Comparison of ENCODE assay signal across 18 cellular contexts in genomic region chr9:4550777-4551476, GRCh38.
DNase-seq lines count a peak whose midpoint lies in the region; ATAC-seq, FAIRE-seq and TF ChIP-seq lines count a peak whose summit lies in the region.
"Had no signal": no experiment of that assay in that cellular context is flagged by ENCODE, and none has a peak within 500 bp of the region (broad histone marks: within the 10 kb centered on the region; RNA-seq: fewer than 3 reads in every experiment).

No MANE protein-coding gene starts in this region.

- H3K36me3 Mint-ChIP-seq in CD4-positive, alpha-beta T cell (ENCODE audit: low read depth), result no peaks in the 10 kb centered on the region

- TF ChIP-seq CTCF in CD4-positive, alpha-beta T cell (IDR thresholded peaks at IDR 0.05), result no peak
- TF ChIP-seq CTCF in choroid plexus epithelial cell (conservative IDR thresholded peaks at IDR 0.05; ENCODE audit: low read depth, low read length) (no peak), mucosa of descending colon (IDR thresholded peaks at IDR 0.05) (no peak)

- H3K9me3 ChIP-seq in CD4-positive, alpha-beta T cell (ENCODE audit: control insufficient read depth, low read length), result no peaks in the 10 kb centered on the region
- no peaks in the 10 kb centered on the region for H3K9me3 ChIP-seq in mucosa of descending colon
- H3K9me3 ChIP-seq: breast epithelium, right atrium auricular region, thoracic aorta had no signal

- CTCF ChIA-PET in CD4-positive, alpha-beta T cell (lab: Charles Lee), result no interaction called here

- H3K27me3 ChIP-seq in CD4-positive, alpha-beta T cell (ENCODE audit: control insufficient read depth, insufficient read depth, low read length), result no peaks in the 10 kb centered on the region
- H3K27me3 ChIP-seq: breast epithelium, right atrium auricular region had no signal

- peak in 2 of 10 experiments; percentile 11 to 16 for DNase-seq in CD4-positive, alpha-beta T cell
- no peak for DNase-seq in GM12891 (ENCODE audit: insufficient read length, low spot score)
- DNase-seq in choroid plexus epithelial cell (ENCODE audit: low read depth), result peak; percentile 31
- no peak for DNase-seq in mucosa of descending colon
- no peak for DNase-seq in NK-92 treated with Interleukin-12 subunit alpha and Interleukin-12 subunit beta, amount 100 ng/mL, for 24 hours (lab: John Stamatoyannopoulos, UW)
- DNase-seq in NCI-H1436 treated with DMSO at 0.1 percent for 48 hours (lab: John Stamatoyannopoulos, UW), result no peak
- no peak for DNase-seq in NCI-H446 (lab: John Stamatoyannopoulos, UW)
- DNase-seq: DMS 273 treated with DMSO at 0.1 percent for 48 hours, foreskin melanocyte, mammary epithelial cell, NCI-H748 treated with DMSO at 0.1 percent for 48 hours had no signal

- peaks cover 81% of the 10 kb centered on the region for H3K4me1 Mint-ChIP-seq in CD4-positive, alpha-beta T cell (ENCODE audit: low read depth)
- H3K4me1 Mint-ChIP-seq: B cell had no signal

- H3K36me3 ChIP-seq in mucosa of descending colon (ENCODE audit: low read depth), result no peaks in the 10 kb centered on the region
- H3K36me3 ChIP-seq: breast epithelium, right atrium auricular region, thoracic aorta had no signal

- intact Hi-C loops in CD4-positive, alpha-beta T cell (cut with DNase I, micrococcal nuclease), result loop anchor here (5.0 to 10.0 kb wide), 3 partner anchors 41 to 431 kb away; partner anchors contain the start of gene SLC1A1 (in 1 of the 2)
- intact Hi-C loops in mucosa of descending colon (cut with DNase I, micrococcal nuclease), result no loop called here

- H3K4me3 Mint-ChIP-seq in CD4-positive, alpha-beta T cell, result no peak overlapping the region
- H3K4me3 Mint-ChIP-seq: B cell had no signal

- H3K9me3 Mint-ChIP-seq in CD4-positive, alpha-beta T cell, result no peaks in the 10 kb centered on the region

- TF ChIP-seq POLR2A in GM12891 (IDR thresholded peaks at IDR 0.05; ENCODE audit: low read depth, low read length), result no peak

- H3K4me3 ChIP-seq in choroid plexus epithelial cell (ENCODE audit: low read depth, low read length) (no peak overlapping the region), mucosa of descending colon (no peak overlapping the region)
- H3K4me3 ChIP-seq: breast epithelium, K562, right atrium auricular region, thoracic aorta had no signal

- peak; percentile 26 for FAIRE-seq in GM12891 (lab: Jason Lieb, UNC)
- FAIRE-seq: K562 had no signal

- H3K27me3 Mint-ChIP-seq in CD4-positive, alpha-beta T cell, result no peaks in the 10 kb centered on the region

- H3K4me1 ChIP-seq in mucosa of descending colon (ENCODE audit: low read depth), result no peaks in the 10 kb centered on the region
- H3K4me1 ChIP-seq: breast epithelium had no signal

- H3K27ac Mint-ChIP-seq in CD4-positive, alpha-beta T cell, result peak overlapping the region; percentile 70
- H3K27ac Mint-ChIP-seq: B cell had no signal

- POLR2A ChIA-PET in CD4-positive, alpha-beta T cell (lab: Charles Lee), result interaction anchor here (0.9 to 4.0 kb wide), 14 partner anchors 9 to 1078 kb away, joined by 3 to 21 read pairs (median 4); partner anchors contain the start of genes CDC37L1, RIC1 and SLC1A1

- ATAC-seq in CD4-positive, alpha-beta T cell (ENCODE audit: poor library complexity), result peak; percentile 72
- ATAC-seq in mucosa of descending colon (peak; percentile 19), GM21526 (IDR thresholded peaks at IDR 0.05; ENCODE audit: low FRiP score, unreplicated experiment) (no peak)
- ATAC-seq: K562 had no signal

- no peak overlapping the region for H3K27ac ChIP-seq in CD4-positive, alpha-beta T cell (ENCODE audit: low read depth, low read length)
- H3K27ac ChIP-seq: right atrium auricular region, VCaP had no signal

TF ChIP-seq in GM12891, 5 proteins besides CTCF, POLR2A, EP300 and RAD21:
- TF ChIP-seq POLR2AphosphoS5 (IDR thresholded peaks at IDR 0.05; ENCODE audit: low read depth, low read length), result no peak
- TF ChIP-seq PAX5 (IDR thresholded peaks at IDR 0.05; ENCODE audit: insufficient read depth, low read length, severe bottlenecking), result no peak
- no peak for TF ChIP-seq POU2F2 (IDR thresholded peaks at IDR 0.05; ENCODE audit: low read depth, low read length)
- TF ChIP-seq SPI1 (IDR thresholded peaks at IDR 0.05; ENCODE audit: low read depth, low read length), result no peak
- TF ChIP-seq TAF1 (IDR thresholded peaks at IDR 0.05; ENCODE audit: low read depth, low read length), result no peak
TF ChIP-seq in GM12891: peak in this region for 0.

Comparison
In these comparisons a context has a peak if more than half of its experiments do, and no peak if none do; other contexts are left out.
1. intact Hi-C loops: an anchor here in CD4-positive, alpha-beta T cell (5.0 to 10.0 kb wide); none called in mucosa of descending colon.